In the genomic region with DNA sequence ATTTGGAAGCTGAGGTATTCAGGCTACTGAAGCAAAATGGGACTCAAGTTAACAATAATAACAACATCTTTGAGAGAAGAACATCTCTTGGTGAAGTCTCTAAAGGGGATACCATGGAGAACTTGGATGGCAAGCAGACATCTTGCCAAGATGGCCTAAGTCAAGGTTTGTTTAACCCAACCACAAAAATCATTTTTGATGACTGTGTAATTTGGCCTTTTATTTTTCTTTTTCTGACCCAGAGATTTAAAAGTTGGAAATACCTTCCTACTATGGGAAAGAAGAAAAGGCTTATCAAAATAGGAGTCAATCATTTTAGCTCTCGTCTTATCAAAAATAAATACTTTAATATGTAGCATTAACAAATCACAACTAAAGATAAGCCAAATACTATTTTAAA, we compare ENCODE assay signal across 22 cellular contexts.
DNase-seq lines count a peak whose midpoint lies in the region; ATAC-seq, FAIRE-seq and TF ChIP-seq lines count a peak whose summit lies in the region.
"Had no signal": no experiment of that assay in that cellular context is flagged by ENCODE, and none has a peak within 500 bp of the region (broad histone marks: within the 10 kb centered on the region; RNA-seq: fewer than 3 reads in every experiment).

No MANE protein-coding gene starts in this region.

- H3K36me3 Mint-ChIP-seq in HFFc6 (ENCODE audit: low read depth) (no peaks in the 10 kb centered on the region), natural killer cell (no peaks in the 10 kb centered on the region)
- H3K36me3 Mint-ChIP-seq: CD8-positive, alpha-beta T cell had no signal

- 0 out of 2 replicates have a peak, but pooled peaks cover 3% of the 10 kb centered on the region for H4K20me1 ChIP-seq in HepG2 (ENCODE audit: insufficient read depth, low read length)
- H4K20me1 ChIP-seq in IMR-90 (ENCODE audit: insufficient read depth, low read length) = no peaks in the 10 kb centered on the region
- no peaks in the 10 kb centered on the region for H4K20me1 ChIP-seq in K562 (replicated peaks; ENCODE audit: control insufficient read depth, insufficient read depth, low read length)
- H4K20me1 ChIP-seq: BLaER1 treated with 17β-estradiol and CSF1 and Interleukin-3, amounts not matched to agents 10 nM and 100 nM had no signal

- no peaks in the 10 kb centered on the region for H3K9me1 ChIP-seq in IMR-90 (ENCODE audit: insufficient read depth, low read length)
- H3K9me1 ChIP-seq in K562 (ENCODE audit: control insufficient read depth, insufficient read depth, low read length) = no peaks in the 10 kb centered on the region

- H2AK5ac ChIP-seq in IMR-90 (ENCODE audit: low read depth, low read length) = no peak overlapping the region

- no peak overlapping the region for H2AK9ac ChIP-seq in IMR-90 (replicated peaks; ENCODE audit: low read depth, low read length, poor library complexity)

- H3K9me3 ChIP-seq in HepG2 (ENCODE audit: low read length) = no peaks in the 10 kb centered on the region
- no peaks in the 10 kb centered on the region for H3K9me3 ChIP-seq in right lobe of liver
- H3K9me3 ChIP-seq in IMR-90 (ENCODE audit: control insufficient read depth, insufficient read depth, low read length) = no peaks in the 10 kb centered on the region
- H3K9me3 ChIP-seq in K562 (replicated peaks; ENCODE audit: control insufficient read depth, insufficient read depth, low read depth, low read length) = no peaks in the 10 kb centered on the region
- H3K9me3 ChIP-seq: BLaER1 treated with 17β-estradiol and CSF1 and Interleukin-3, amounts not matched to agents 10 nM and 100 nM; Caco-2 had no signal

- FAIRE-seq in HepG2 (lab: Jason Lieb, UNC) (no peak), K562 (lab: Jason Lieb, UNC) (no peak)
- FAIRE-seq: D721Med, G401.6, GM12891, GM19239 had no signal

- H3K4me1 ChIP-seq in HepG2 (ENCODE audit: insufficient read depth, low read length) (no peaks in the 10 kb centered on the region), right lobe of liver (peaks cover 0 to 2% (median 0%) of the 10 kb centered on the region in 4 donors), IMR-90 (ENCODE audit: control insufficient read depth, insufficient read depth, low read length) (no peaks in the 10 kb centered on the region), K562 (replicated peaks in 1 of 2; ENCODE audit: control insufficient read depth in 2 of 2, insufficient read depth in 2 of 2, low read length in 2 of 2) (no peaks in the 10 kb centered on the region)
- H3K4me1 ChIP-seq: BLaER1 treated with 17β-estradiol and CSF1 and Interleukin-3, amounts not matched to agents 10 nM and 100 nM; Caco-2 had no signal

- H2BK5ac ChIP-seq in IMR-90 (ENCODE audit: low read depth, low read length, poor library complexity, severe bottlenecking) = no peak overlapping the region

- intact Hi-C loops in HepG2 (cut with micrococcal nuclease; ENCODE audit: unreplicated experiment) (no loop called here), right lobe of liver (cut with DNase I) (no loop called here), IMR-90 (cut with micrococcal nuclease) (no loop called here), K562 (cut with micrococcal nuclease) (no loop called here), natural killer cell (cut with micrococcal nuclease) (no loop called here)

- no peak overlapping the region for H3K4me3 ChIP-seq in HepG2 (replicated peaks in 1 of 3; ENCODE audit: insufficient read depth in 1 of 3, low read depth in 2 of 3, low read length in 3 of 3)
- H3K4me3 ChIP-seq in right lobe of liver = no peak overlapping the region
- no peak overlapping the region for H3K4me3 ChIP-seq in IMR-90 (ENCODE audit: insufficient read depth, low read depth, low read length)
- H3K4me3 ChIP-seq in K562 = no peak overlapping the region
- H3K4me3 ChIP-seq: BLaER1 treated with 17β-estradiol and CSF1 and Interleukin-3, amounts not matched to agents 10 nM and 100 nM had no signal

- H3K4me1 Mint-ChIP-seq in HFFc6 (ENCODE audit: low read depth) = peaks cover under 1% of the 10 kb centered on the region; the same call in 1 of the 2 replicates
- H3K4me1 Mint-ChIP-seq in natural killer cell = no peaks in the 10 kb centered on the region
- H3K4me1 Mint-ChIP-seq: B cell had no signal

- no peaks in the 10 kb centered on the region for H3K79me2 ChIP-seq in HepG2 (ENCODE audit: insufficient read depth, low read length)
- no peaks in the 10 kb centered on the region for H3K79me2 ChIP-seq in K562 (ENCODE audit: control insufficient read depth, insufficient read depth, low read length)

- H3K56ac ChIP-seq in IMR-90 (ENCODE audit: extremely low read depth, insufficient read depth, low read length) = no peak overlapping the region

- no peak overlapping the region for H4K91ac ChIP-seq in IMR-90 (ENCODE audit: insufficient read depth, low read depth, low read length)

- no peak for TF ChIP-seq RAD21 in HepG2 (CRISPR knock-in tag; IDR thresholded peaks at IDR 0.05)
- no peak for TF ChIP-seq RAD21 in IMR-90 (IDR thresholded peaks at IDR 0.05; ENCODE audit: low read length)
- no peak for TF ChIP-seq RAD21 in K562 (CRISPR knock-in tag; conservative IDR thresholded peaks at IDR 0.05 in 1 of 2, IDR thresholded peaks at IDR 0.05 in 1 of 2)

- H3K27me3 Mint-ChIP-seq in HFFc6 (ENCODE audit: insufficient read depth) (no peaks in the 10 kb centered on the region), natural killer cell (ENCODE audit: low read depth in 2 of 2) (no peaks in the 10 kb centered on the region)
- H3K27me3 Mint-ChIP-seq: B cell; CD4-positive, alpha-beta T cell had no signal

- TF ChIP-seq CTCF in HepG2 (CRISPR knock-in tag; IDR thresholded peaks at IDR 0.05) (no peak), right lobe of liver (IDR thresholded peaks at IDR 0.05) (no peak), IMR-90 (conservative IDR thresholded peaks at IDR 0.05; ENCODE audit: low read depth, low read length) (no peak), K562 (IDR thresholded peaks at IDR 0.05 in 2 of 3, conservative IDR thresholded peaks at IDR 0.05 in 1 of 3; ENCODE audit: insufficient read depth in 2 of 3, low read depth in 1 of 3, low read length in 3 of 3) (no peak), HFFc6 (IDR thresholded peaks at IDR 0.05) (no peak), natural killer cell (IDR thresholded peaks at IDR 0.05) (no peak)

- H2BK120ac ChIP-seq in IMR-90 (ENCODE audit: low read depth, low read length) = no peak overlapping the region

- H3K4me3 Mint-ChIP-seq in HFFc6 (no peak overlapping the region), natural killer cell (no peak overlapping the region)
- H3K4me3 Mint-ChIP-seq: B cell; CD4-positive, alpha-beta T cell; CD8-positive, alpha-beta T cell had no signal

- no peak overlapping the region for H3K18ac ChIP-seq in IMR-90 (ENCODE audit: low read depth, low read length)

- dilution Hi-C loops in IMR-90 (cut with HindIII; ENCODE audit: low sequenced_read_pairs, unreplicated experiment) = no loop called here

- H3K27ac ChIP-seq in HepG2 (ENCODE audit: extremely low read length, insufficient read depth, low read length) (no peak overlapping the region), right lobe of liver (no peak overlapping the region), IMR-90 (ENCODE audit: insufficient read depth, low read length) (no peak overlapping the region), K562 (ENCODE audit: extremely low read depth, low read depth, low read length) (no peak overlapping the region)
- H3K27ac ChIP-seq: 22Rv1; BLaER1 treated with 17β-estradiol and CSF1 and Interleukin-3, amounts not matched to agents 10 nM and 100 nM; C4-2B had no signal

- in situ Hi-C loops in HepG2 (cut with HindIII; ENCODE audit: extremely low pct_ligation_motif_present, low pct_unique_long_range_greater_than_20kb) = loop anchor here (25.0 kb wide), 1 partner anchor 965 kb away; no protein-coding TSS in a partner anchor
- in situ Hi-C loops in IMR-90 (cut with MboI; ENCODE audit: low sequenced_read_pairs) = no loop called here
- in situ Hi-C loops in K562 (cut with MboI) = no loop called here

- TF ChIP-seq POLR2A in HepG2 (IDR thresholded peaks at IDR 0.05; ENCODE audit: insufficient read depth in 1 of 2, low read depth in 2 of 2, low read length in 2 of 2) (no peak), right lobe of liver (IDR thresholded peaks at IDR 0.05) (no peak), IMR-90 (IDR thresholded peaks at IDR 0.05; ENCODE audit: low read depth, low read length) (no peak), K562 (conservative IDR thresholded peaks at IDR 0.05) (no peak)

- no peak for DNase-seq in HepG2 (ENCODE audit: low spot score)
- no peak for DNase-seq in right lobe of liver
- DNase-seq in IMR-90 = no peak
- DNase-seq in K562 (ENCODE audit: extremely low read depth in 1 of 4, low spot score in 3 of 4) = no peak
- no peak for DNase-seq in NCI-H524 treated with DMSO at 0.1 percent for 48 hours (lab: John Stamatoyannopoulos, UW)
- no peak for DNase-seq in HFFc6
- no peak for DNase-seq in natural killer cell
- DNase-seq: AML-193; Caco-2; Calu3; CD4-positive, alpha-beta T cell; CD8-positive, alpha-beta T cell; DMS79 treated with DMSO at 0.1 percent for 48 hours; GF-D8 had no signal

- 98% methylated on average over 1 of the region's 1 CpG for WGBS in HepG2 (ENCODE audit: low lambda C conversion rate)
- 84% methylated on average over 1 of the region's 1 CpG for WGBS in right lobe of liver (ENCODE audit: insufficient coverage, low coverage, low lambda C conversion rate, missing lambda C conversion rate)
- no CpG with 5 or more reads among the region's 1 CpG for WGBS in IMR-90 (ENCODE audit: extremely low coverage in 2 of 2, insufficient read length in 1 of 2), 2 experiments
- 0% methylated on average over 1 of the region's 1 CpG for WGBS in K562 (ENCODE audit: insufficient coverage, low coverage, missing lambda C conversion rate)

- BruUV-seq in HepG2 (replicated peaks; lab: Mats Ljungman, UMichigan) (no TSS peak), IMR-90 (replicated peaks; lab: Mats Ljungman, UMichigan) (no TSS peak), K562 (replicated peaks; lab: Mats Ljungman, UMichigan) (no TSS peak)

- no peak overlapping the region for H3K23ac ChIP-seq in IMR-90 (ENCODE audit: low read depth, low read length)

- H3K27me3 ChIP-seq in HepG2 (ENCODE audit: control insufficient read depth in 1 of 2, insufficient read depth in 2 of 2, low read length in 2 of 2) (no peaks in the 10 kb centered on the region), right lobe of liver (no peaks in the 10 kb centered on the region), IMR-90 (ENCODE audit: control insufficient read depth, insufficient read depth, low read length) (peaks cover 2% of the 10 kb centered on the region; the same call in 1 of the 2 replicates), K562 (ENCODE audit: control insufficient read depth in 2 of 2, insufficient read depth in 2 of 2, low read length in 2 of 2) (no peaks in the 10 kb centered on the region)
- H3K27me3 ChIP-seq: BLaER1 treated with 17β-estradiol and CSF1 and Interleukin-3, amounts not matched to agents 10 nM and 100 nM had no signal

- H4K8ac ChIP-seq in IMR-90 (ENCODE audit: low read depth in 2 of 2, low read length in 2 of 2) = no peak overlapping the region

- H2BK15ac ChIP-seq in IMR-90 (ENCODE audit: low read depth, low read length) = no peak overlapping the region

- H3K79me1 ChIP-seq in IMR-90 (ENCODE audit: low read depth in 1 of 2, low read length in 2 of 2) = no peaks in the 10 kb centered on the region

- H3K9me3 Mint-ChIP-seq in HFFc6 (no peaks in the 10 kb centered on the region), natural killer cell (no peaks in the 10 kb centered on the region)
- H3K9me3 Mint-ChIP-seq: CD4-positive, alpha-beta T cell; CD8-positive, alpha-beta T cell had no signal

- TF ChIP-seq EP300 in HepG2 (IDR thresholded peaks at IDR 0.05; ENCODE audit: low read depth in 2 of 2, low read length in 2 of 2) (no peak), HepG2 (CRISPR knock-in tag; IDR thresholded peaks at IDR 0.05; ENCODE audit: borderline replicate concordance) (no peak), K562 (IDR thresholded peaks at IDR 0.05; ENCODE audit: low read length) (no peak)

- ATAC-seq in HepG2 (no peak), right lobe of liver (no peak), IMR-90 (ENCODE audit: low read depth) (no peak), K562 (no peak), natural killer cell (no peak)
- ATAC-seq: CD8-positive, alpha-beta T cell had no signal

- H2AFZ ChIP-seq in HepG2 (ENCODE audit: low read length) (no peak overlapping the region), IMR-90 (replicated peaks; ENCODE audit: low read length, poor library complexity) (no peak overlapping the region), K562 (ENCODE audit: low read depth, low read length) (no peak overlapping the region)

- CTCF ChIA-PET in HepG2 (lab: Yijun Ruan, JAX; ENCODE audit: low intra/inter-chr PET ratio, low total read pairs) (no interaction called here), IMR-90 (lab: Yijun Ruan, JAX) (no interaction called here), K562 (lab: Yijun Ruan, JAX; ENCODE audit: low intra/inter-chr PET ratio) (no interaction called here)

- H2BK20ac ChIP-seq in IMR-90 (ENCODE audit: low read depth, low read length) = no peak overlapping the region

- no peak overlapping the region for H3K4ac ChIP-seq in IMR-90 (ENCODE audit: low read depth, low read length)

- H3K27ac Mint-ChIP-seq in HFFc6 (no peak overlapping the region), natural killer cell (no peak overlapping the region)
- H3K27ac Mint-ChIP-seq: B cell; CD4-positive, alpha-beta T cell; CD8-positive, alpha-beta T cell had no signal

- POLR2A ChIA-PET in HepG2 (lab: Yijun Ruan, JAX) (no interaction called here), IMR-90 (lab: Charles Lee; ENCODE audit: unreplicated experiment) (no interaction called here), K562 (lab: Yijun Ruan, JAX) (no interaction called here)

- H3K36me3 ChIP-seq in HepG2 (replicated peaks in 1 of 2; ENCODE audit: control insufficient read depth in 1 of 2, insufficient read depth in 2 of 2, low read length in 2 of 2) (peaks cover 0 to 9% of the 10 kb centered on the region in 2 experiments; a peak in 4 of 5 replicates), right lobe of liver (no peaks in the 10 kb centered on the region), IMR-90 (ENCODE audit: control insufficient read depth, insufficient read depth, low read length) (no peaks in the 10 kb centered on the region), K562 (ENCODE audit: control insufficient read depth, insufficient read depth, low read length) (no peaks in the 10 kb centered on the region)
- H3K36me3 ChIP-seq: BLaER1 treated with 17β-estradiol and CSF1 and Interleukin-3, amounts not matched to agents 10 nM and 100 nM had no signal

- H3K4me2 ChIP-seq in HepG2 (ENCODE audit: low read depth, low read length) (no peak overlapping the region), IMR-90 (ENCODE audit: low read depth, low read length) (no peak overlapping the region), K562 (ENCODE audit: insufficient read depth, low read length) (no peak overlapping the region)
- H3K4me2 ChIP-seq: BLaER1 treated with 17β-estradiol and CSF1 and Interleukin-3, amounts not matched to agents 10 nM and 100 nM had no signal

- H3K14ac ChIP-seq in IMR-90 (replicated peaks; ENCODE audit: low read depth, low read length) = no peak overlapping the region

- H4K5ac ChIP-seq in IMR-90 (ENCODE audit: low read depth, low read length) = no peak overlapping the region

- no peak overlapping the region for H3K9ac ChIP-seq in HepG2 (ENCODE audit: insufficient read depth, low read depth, low read length)
- no peak overlapping the region for H3K9ac ChIP-seq in IMR-90 (ENCODE audit: low read depth, low read length)
- H3K9ac ChIP-seq in K562 (ENCODE audit: insufficient read depth in 1 of 2, low read depth in 2 of 2, low read length in 2 of 2) = no peak overlapping the region
- H3K9ac ChIP-seq: BLaER1 treated with 17β-estradiol and CSF1 and Interleukin-3, amounts not matched to agents 10 nM and 100 nM had no signal
